Comparison of ENCODE assay signal across 27 cellular contexts in the genomic region with DNA sequence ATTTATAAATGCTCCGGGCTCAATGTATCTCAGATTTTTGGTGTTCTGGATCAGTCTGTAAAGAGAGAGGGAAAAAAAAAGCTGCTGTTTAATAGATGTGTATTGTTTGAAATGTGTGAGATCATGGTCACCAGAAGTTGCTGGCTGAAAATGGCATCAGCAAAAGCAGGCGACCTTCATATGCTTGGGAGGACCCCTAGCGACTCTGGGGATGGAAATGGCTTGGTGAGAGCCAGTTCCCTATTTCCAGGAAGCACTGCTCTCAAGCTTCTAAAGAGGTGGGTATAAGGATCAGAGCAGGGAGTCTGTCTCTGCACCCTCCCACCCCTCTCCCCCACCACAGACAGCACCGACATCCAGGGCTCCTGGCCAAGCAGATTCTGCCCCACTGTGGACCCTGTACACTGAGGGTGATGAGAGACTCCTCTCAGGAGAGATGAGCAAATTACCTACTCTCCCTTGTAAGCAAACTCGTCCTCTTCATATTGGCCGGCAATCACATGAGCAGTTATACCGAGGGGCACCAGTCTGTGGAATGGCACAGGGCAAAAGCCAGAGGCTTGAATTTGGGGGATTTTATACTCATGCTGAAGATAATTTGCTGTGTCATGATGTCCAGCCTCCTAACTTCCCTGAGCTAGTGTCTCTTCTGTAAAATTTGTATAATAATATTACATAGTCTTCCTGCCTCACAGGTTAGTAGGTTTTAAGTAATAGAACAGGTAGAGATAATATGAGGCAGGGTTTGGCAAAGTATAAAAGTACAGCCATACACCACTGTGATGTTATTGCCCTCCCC. TPM values are rescaled to one million over a fixed set of nuclear protein-coding genes. Genes with fewer than 3 reads are reported as not detected.
DNase-seq lines count a peak whose midpoint lies in the region; ATAC-seq, FAIRE-seq and TF ChIP-seq lines count a peak whose summit lies in the region.
"Had no signal": no experiment of that assay in that cellular context is flagged by ENCODE, and none has a peak within 500 bp of the region (broad histone marks: within the 10 kb centered on the region; RNA-seq: fewer than 3 reads in every experiment).

No MANE protein-coding gene starts in this region.

- H3K36me3 Mint-ChIP-seq in Calu3 (ENCODE audit: insufficient read depth, unreplicated experiment), result no peaks in the 10 kb centered on the region
- H3K36me3 Mint-ChIP-seq: activated naive CD4-positive, alpha-beta T cell treated with anti-CD3 and anti-CD28 coated beads, Interleukin-2, amount 50 U/mL, for 72 hours had no signal

- no peaks in the 10 kb centered on the region for H4K20me1 ChIP-seq in HepG2 (ENCODE audit: insufficient read depth, low read length)
- no peaks in the 10 kb centered on the region for H4K20me1 ChIP-seq in K562 (replicated peaks; ENCODE audit: control insufficient read depth, insufficient read depth, low read length)
- H4K20me1 ChIP-seq: BLaER1 treated with 17β-estradiol and CSF1 and Interleukin-3, amounts not matched to agents 10 nM and 100 nM had no signal

- H3K9me3 Mint-ChIP-seq in Calu3 (ENCODE audit: low read depth, unreplicated experiment), result no peaks in the 10 kb centered on the region
- H3K9me3 Mint-ChIP-seq: activated naive CD4-positive, alpha-beta T cell treated with anti-CD3 and anti-CD28 coated beads, Interleukin-2, amount 50 U/mL, for 72 hours; naive thymus-derived CD4-positive, alpha-beta T cell; T-helper 1 cell treated with Interleukin-12 subunit alpha and Interleukin-12 subunit beta and Interleukin-4 antibody, amounts not matched to agents 30 μg/mL and 1 μg/mL, for 36 hours had no signal

- BruUV-seq in HepG2 (replicated peaks; lab: Mats Ljungman, UMichigan), result no TSS peak
- BruUV-seq in K562 (replicated peaks; lab: Mats Ljungman, UMichigan), result no TSS peak
- BruUV-seq in Calu3 (replicated peaks; lab: Mats Ljungman, UMichigan), result no TSS peak

- H3K9me3 ChIP-seq in HepG2 (ENCODE audit: low read length) (no peaks in the 10 kb centered on the region), right lobe of liver (no peaks in the 10 kb centered on the region), K562 (replicated peaks; ENCODE audit: control insufficient read depth, insufficient read depth, low read depth, low read length) (no peaks in the 10 kb centered on the region)
- H3K9me3 ChIP-seq: BLaER1 treated with 17β-estradiol and CSF1 and Interleukin-3, amounts not matched to agents 10 nM and 100 nM; body of pancreas; gastrocnemius medialis had no signal

- H3K36me3 ChIP-seq in HepG2 (replicated peaks in 1 of 2; ENCODE audit: control insufficient read depth in 1 of 2, insufficient read depth in 2 of 2, low read length in 2 of 2) (no peaks in the 10 kb centered on the region), right lobe of liver (no peaks in the 10 kb centered on the region), K562 (ENCODE audit: control insufficient read depth, insufficient read depth, low read length) (no peaks in the 10 kb centered on the region)
- H3K36me3 ChIP-seq: BLaER1 treated with 17β-estradiol and CSF1 and Interleukin-3, amounts not matched to agents 10 nM and 100 nM; gastrocnemius medialis had no signal

- TF ChIP-seq POLR2A in HepG2 (IDR thresholded peaks at IDR 0.05; ENCODE audit: insufficient read depth in 1 of 2, low read depth in 2 of 2, low read length in 2 of 2) (no peak), right lobe of liver (IDR thresholded peaks at IDR 0.05) (no peak), K562 (conservative IDR thresholded peaks at IDR 0.05) (no peak)

- in situ Hi-C loops in HepG2 (cut with HindIII; ENCODE audit: extremely low pct_ligation_motif_present, low pct_unique_long_range_greater_than_20kb) (loop anchor here (10.0 kb wide), 1 partner anchor 121 kb away; no protein-coding TSS in a partner anchor), K562 (cut with MboI) (no loop called here)

- no peak overlapping the region for H2AFZ ChIP-seq in HepG2 (ENCODE audit: low read length)
- H2AFZ ChIP-seq in K562 (ENCODE audit: low read depth, low read length), result peak overlapping the region; percentile 64
- H2AFZ ChIP-seq: parathyroid adenoma had no signal

- 18% methylated on average over 6 of the region's 7 CpGs for WGBS in HepG2 (ENCODE audit: low lambda C conversion rate)
- 26% methylated on average over 6 of the region's 7 CpGs for WGBS in right lobe of liver (ENCODE audit: insufficient coverage, low coverage, low lambda C conversion rate, missing lambda C conversion rate)
- 2% methylated on average over 7 of the region's 7 CpGs for WGBS in K562 (ENCODE audit: insufficient coverage, low coverage, missing lambda C conversion rate)

- no peak overlapping the region for H3K4me3 Mint-ChIP-seq in Calu3 (ENCODE audit: low read depth, unreplicated experiment)
- H3K4me3 Mint-ChIP-seq: naive thymus-derived CD4-positive, alpha-beta T cell; T-helper 1 cell treated with Interleukin-12 subunit alpha and Interleukin-12 subunit beta and Interleukin-4 antibody, amounts not matched to agents 30 μg/mL and 1 μg/mL, for 36 hours had no signal

- no peak for FAIRE-seq in HepG2 (lab: Jason Lieb, UNC)
- peak; percentile 71 for FAIRE-seq in K562 (lab: Jason Lieb, UNC)
- FAIRE-seq: A204.1 had no signal

- peak; percentile 34; the same call in 1 of the 2 replicates for TF ChIP-seq CTCF in HepG2 (CRISPR knock-in tag; IDR thresholded peaks at IDR 0.05)
- TF ChIP-seq CTCF in right lobe of liver (IDR thresholded peaks at IDR 0.05), result no peak
- TF ChIP-seq CTCF in K562 (IDR thresholded peaks at IDR 0.05 in 2 of 3, conservative IDR thresholded peaks at IDR 0.05 in 1 of 3; ENCODE audit: insufficient read depth in 2 of 3, low read depth in 1 of 3, low read length in 3 of 3), result peak; percentile 48 to 83 (median 53)
- no peak for TF ChIP-seq CTCF in Calu3 (IDR thresholded peaks at IDR 0.05; ENCODE audit: unreplicated experiment)

- H3K4me1 ChIP-seq in HepG2 (ENCODE audit: insufficient read depth, low read length) (no peaks in the 10 kb centered on the region), right lobe of liver (no peaks in the 10 kb centered on the region), K562 (replicated peaks in 1 of 2; ENCODE audit: control insufficient read depth in 2 of 2, insufficient read depth in 2 of 2, low read length in 2 of 2) (peaks cover 0 to 3% of the 10 kb centered on the region in 2 experiments; a peak in 1 of 5 replicates)
- H3K4me1 ChIP-seq: BLaER1 treated with 17β-estradiol and CSF1 and Interleukin-3, amounts not matched to agents 10 nM and 100 nM; body of pancreas; gastrocnemius medialis; parathyroid adenoma had no signal

- peaks cover 17% of the 10 kb centered on the region for H3K27me3 Mint-ChIP-seq in Calu3 (ENCODE audit: unreplicated experiment)

- intact Hi-C loops in HepG2 (cut with micrococcal nuclease; ENCODE audit: unreplicated experiment), result loop anchor here (1.0 kb wide), 1 partner anchor 125 kb away; no protein-coding TSS in a partner anchor
- intact Hi-C loops in right lobe of liver (cut with DNase I), result no loop called here
- intact Hi-C loops in K562 (cut with micrococcal nuclease), result loop anchor here (1.0 kb wide), 2 partner anchors 104 to 125 kb away; no protein-coding TSS in a partner anchor
- intact Hi-C loops in Calu3 (cut with micrococcal nuclease; ENCODE audit: unreplicated experiment), result loop anchor here (1.0 kb wide), 1 partner anchor 125 kb away; no protein-coding TSS in a partner anchor

- no peaks in the 10 kb centered on the region for H3K9me1 ChIP-seq in K562 (ENCODE audit: control insufficient read depth, insufficient read depth, low read length)

- H3K27ac ChIP-seq in HepG2 (ENCODE audit: extremely low read length, insufficient read depth, low read length) (no peak overlapping the region), right lobe of liver (no peak overlapping the region), K562 (ENCODE audit: extremely low read depth, low read depth, low read length) (no peak overlapping the region)
- H3K27ac ChIP-seq: BLaER1 treated with 17β-estradiol and CSF1 and Interleukin-3, amounts not matched to agents 10 nM and 100 nM; body of pancreas; gastrocnemius medialis; parathyroid adenoma; skin epidermis had no signal

- TF ChIP-seq RAD21 in HepG2 (CRISPR knock-in tag; IDR thresholded peaks at IDR 0.05) (no peak), K562 (CRISPR knock-in tag; conservative IDR thresholded peaks at IDR 0.05 in 1 of 2, IDR thresholded peaks at IDR 0.05 in 1 of 2) (peak; percentile 66 to 83)

- TF ChIP-seq EP300 in HepG2 (IDR thresholded peaks at IDR 0.05; ENCODE audit: low read depth in 2 of 2, low read length in 2 of 2) (no peak), HepG2 (CRISPR knock-in tag; IDR thresholded peaks at IDR 0.05; ENCODE audit: borderline replicate concordance) (no peak), K562 (IDR thresholded peaks at IDR 0.05; ENCODE audit: low read length) (no peak)

- no peaks in the 10 kb centered on the region for H3K79me2 ChIP-seq in HepG2 (ENCODE audit: insufficient read depth, low read length)
- H3K79me2 ChIP-seq in K562 (ENCODE audit: control insufficient read depth, insufficient read depth, low read length), result no peaks in the 10 kb centered on the region
- H3K79me2 ChIP-seq: parathyroid adenoma had no signal

- ATAC-seq in HepG2 (peak; percentile 62), right lobe of liver (no peak), K562 (peak; percentile 88)
- ATAC-seq: activated naive CD4-positive, alpha-beta T cell treated with anti-CD3 and anti-CD28 coated beads, Interleukin-2, amount 50 U/mL, for 72 hours; body of pancreas; gastrocnemius medialis; naive thymus-derived CD4-positive, alpha-beta T cell had no signal

- POLR2A ChIA-PET in HepG2 (lab: Yijun Ruan, JAX) (no interaction called here), K562 (lab: Yijun Ruan, JAX) (no interaction called here)

- CTCF ChIA-PET in HepG2 (lab: Yijun Ruan, JAX; ENCODE audit: low intra/inter-chr PET ratio, low total read pairs) (no interaction called here), K562 (lab: Yijun Ruan, JAX; ENCODE audit: low intra/inter-chr PET ratio) (interaction anchor here (1.1 to 1.9 kb wide), 2 partner anchors 103 to 126 kb away, joined by 4 read pairs; no protein-coding TSS in a partner anchor), Calu3 (lab: Charles Lee) (no interaction called here)

- no peaks in the 10 kb centered on the region for H3K27me3 ChIP-seq in HepG2 (ENCODE audit: control insufficient read depth in 1 of 2, insufficient read depth in 2 of 2, low read length in 2 of 2)
- no peaks in the 10 kb centered on the region for H3K27me3 ChIP-seq in right lobe of liver
- H3K27me3 ChIP-seq in K562 (ENCODE audit: control insufficient read depth in 2 of 2, insufficient read depth in 2 of 2, low read length in 2 of 2), result no peaks in the 10 kb centered on the region
- H3K27me3 ChIP-seq: BLaER1 treated with 17β-estradiol and CSF1 and Interleukin-3, amounts not matched to agents 10 nM and 100 nM; body of pancreas; gastrocnemius medialis had no signal

- H3K9ac ChIP-seq in HepG2 (ENCODE audit: insufficient read depth, low read depth, low read length) (no peak overlapping the region), K562 (ENCODE audit: insufficient read depth in 1 of 2, low read depth in 2 of 2, low read length in 2 of 2) (no peak overlapping the region)
- H3K9ac ChIP-seq: BLaER1 treated with 17β-estradiol and CSF1 and Interleukin-3, amounts not matched to agents 10 nM and 100 nM; parathyroid adenoma had no signal

- peaks cover 8% of the 10 kb centered on the region for H3K4me1 Mint-ChIP-seq in Calu3 (ENCODE audit: low read depth, unreplicated experiment)
- H3K4me1 Mint-ChIP-seq: naive thymus-derived CD4-positive, alpha-beta T cell had no signal

- H3K27ac Mint-ChIP-seq in Calu3 (ENCODE audit: unreplicated experiment), result no peak overlapping the region
- H3K27ac Mint-ChIP-seq: activated naive CD4-positive, alpha-beta T cell treated with anti-CD3 and anti-CD28 coated beads, Interleukin-2, amount 50 U/mL, for 72 hours; naive thymus-derived CD4-positive, alpha-beta T cell; T-helper 1 cell treated with Interleukin-12 subunit alpha and Interleukin-12 subunit beta and Interleukin-4 antibody, amounts not matched to agents 30 μg/mL and 1 μg/mL, for 36 hours had no signal

- H3K4me2 ChIP-seq in HepG2 (ENCODE audit: low read depth, low read length), result no peak overlapping the region
- H3K4me2 ChIP-seq in K562 (ENCODE audit: insufficient read depth, low read length), result peak overlapping the region; percentile 26; the same call in 1 of the 2 replicates

- H3K4me3 ChIP-seq in HepG2 (replicated peaks in 1 of 3; ENCODE audit: insufficient read depth in 1 of 3, low read depth in 2 of 3, low read length in 3 of 3), result no peak overlapping the region
- H3K4me3 ChIP-seq in right lobe of liver, result no peak overlapping the region
- H3K4me3 ChIP-seq in K562, result no peak overlapping the region
- H3K4me3 ChIP-seq: BLaER1 treated with 17β-estradiol and CSF1 and Interleukin-3, amounts not matched to agents 10 nM and 100 nM; body of pancreas; gastrocnemius medialis; lung; skin epidermis had no signal

- DNase-seq in HepG2 (ENCODE audit: low spot score) (peak; percentile 12), right lobe of liver (no peak), K562 (ENCODE audit: extremely low read depth in 1 of 4, low spot score in 3 of 4) (peak in 2 of 4 experiments; percentile 25 to 38), inferior parietal cortex (ENCODE audit: extremely low spot score) (peak; percentile 57), Calu3 (no peak), DMS 273 treated with DMSO at 0.1 percent for 48 hours (lab: John Stamatoyannopoulos, UW) (no peak), NCI-H510A treated with DMSO at 0.1 percent for 48 hours (lab: John Stamatoyannopoulos, UW) (no peak)
- DNase-seq in effector CD8-positive, alpha-beta T cell (lab: John Stamatoyannopoulos, UW), result no peak
- DNase-seq: activated CD4-positive, CD25-positive, alpha-beta regulatory T cell; activated T-cell treated with anti-CD3 and anti-CD28 coated beads, Interleukin-2, amount 50 U/mL, for 48 hours; body of pancreas; DMS153; gastrocnemius medialis; naive thymus-derived CD4-positive, alpha-beta T cell; NCI-H1694 treated with DMSO at 0.1 percent for 48 hours; NCI-H446 treated with DMSO at 0.1 percent for 48 hours; Right ventricle myocardium superior; stimulated activated CD4-positive, alpha-beta T cell treated with anti-CD3 and anti-CD28 coated beads, Interleukin-4, amount 100 ng/mL, for 24 hours had no signal

RNA-seq across cellular contexts. Expression of a gene that starts 29.6 kb away (rescaled TPM):
- not detected in 2 replicates for total RNA-seq in HepG2 (2016; rRNA removed; fragmentation: Illumina TruSeq; extraction: Trizol)
- not detected in 2 replicates for total RNA-seq in HepG2 (2016; cell fraction: cytosol; rRNA removed; fragmentation: Illumina TruSeq; extraction: Trizol; ENCODE audit: low read depth)
- total RNA-seq in HepG2 (2016; cell fraction: insoluble cytoplasmic fraction; rRNA removed; fragmentation: Illumina TruSeq; extraction: Trizol), result not detected in 2 replicates
- not detected in 2 replicates for total RNA-seq in HepG2 (2016; cell fraction: membrane; rRNA removed; fragmentation: Illumina TruSeq; extraction: Trizol)
- not detected in 2 replicates for total RNA-seq in HepG2 (2016; cell fraction: nucleus; rRNA removed; fragmentation: Illumina TruSeq; extraction: Trizol)
- not detected in 2 replicates for polyA plus RNA-seq in HepG2 (2011; rRNA removed)
- not detected in 2 replicates for polyA plus RNA-seq in HepG2 (2011; cell fraction: cytosol; rRNA removed)
- polyA plus RNA-seq in HepG2 (2011; cell fraction: nucleus; rRNA removed), result not detected in 2 replicates
- polyA plus RNA-seq in HepG2 (2012), result not detected in 2 replicates
- polyA plus RNA-seq in HepG2 (2016; cell fraction: cytosol; fragmentation: Illumina TruSeq; extraction: Trizol; ENCODE audit: low read depth), result not detected in 2 replicates
- not detected in 2 replicates for polyA plus RNA-seq in HepG2 (2016; cell fraction: insoluble cytoplasmic fraction; fragmentation: Illumina TruSeq; extraction: Trizol; ENCODE audit: low read depth)
- polyA plus RNA-seq in HepG2 (2016; cell fraction: membrane; fragmentation: Illumina TruSeq; extraction: Trizol; ENCODE audit: low read depth), result not detected in 2 replicates
- not detected in 2 replicates for polyA plus RNA-seq in HepG2 (2016; cell fraction: nucleus; fragmentation: Illumina TruSeq; extraction: Trizol; ENCODE audit: insufficient read depth, low read depth)
- not detected in 2 replicates for polyA minus RNA-seq in HepG2 (2011; rRNA and poly(A)+ RNA removed; ENCODE audit: low replicate concordance)
- polyA minus RNA-seq in HepG2 (2011; cell fraction: cytosol; rRNA and poly(A)+ RNA removed), result not detected in 2 replicates
- not detected in 2 replicates for polyA minus RNA-seq in HepG2 (2011; cell fraction: nucleus; rRNA and poly(A)+ RNA removed)
- not detected for total RNA-seq in right lobe of liver
- not detected in 2 replicates for total RNA-seq in K562 (2011; cell fraction: chromatin; rRNA removed; ENCODE audit: low replicate concordance)
- not detected in 2 replicates for total RNA-seq in K562 (2011; cell fraction: nucleolus; rRNA removed)
- total RNA-seq in K562 (2011; cell fraction: nucleoplasm; rRNA removed), result not detected in 2 replicates
- not detected in 2 replicates for total RNA-seq in K562 (2014; rRNA removed)
- not detected in 2 replicates for total RNA-seq in K562 (2014; rRNA removed; fragmentation: Illumina TruSeq; extraction: Trizol)
- total RNA-seq in K562 (2015; rRNA removed; fragmentation: Illumina TruSeq; extraction: Trizol), result not detected in 2 replicates
- not detected in 2 replicates for total RNA-seq in K562 (2021)
- not detected in 2 replicates for polyA plus RNA-seq in K562 (2011; rRNA removed)
- not detected in 2 replicates for polyA plus RNA-seq in K562 (2011; cell fraction: cytosol; rRNA removed)
- polyA plus RNA-seq in K562 (2011; cell fraction: nucleus; rRNA removed), result not detected in 2 replicates
- not detected in 2 replicates for polyA plus RNA-seq in K562 (2012)
- not detected in 2 replicates for polyA plus RNA-seq in K562 (2014; fragmentation: Illumina TruSeq; extraction: Trizol)
- polyA plus RNA-seq in K562 (2014; fragmentation: Nextera tagmentation; extraction: Ambion mirVana), result not detected
- polyA plus RNA-seq in K562 (2014; rRNA removed), result not detected in 2 replicates
- polyA minus RNA-seq in K562 (2011; rRNA and poly(A)+ RNA removed), result not detected in 2 replicates
- not detected in 2 replicates for polyA minus RNA-seq in K562 (2011; cell fraction: cytosol; rRNA and poly(A)+ RNA removed)
- polyA minus RNA-seq in K562 (2011; cell fraction: nucleus; rRNA and poly(A)+ RNA removed), result not detected in 2 replicates
- total RNA-seq in Calu3 (2022), result not detected in 2 replicates
- total RNA-seq: activated naive CD4-positive, alpha-beta T cell treated with anti-CD3 and anti-CD28 coated beads, Interleukin-2, amount 50 U/mL, for 72 hours; body of pancreas; epithelial cell of proximal tubule; gastrocnemius medialis; M059J; naive thymus-derived CD4-positive, alpha-beta T cell; Right ventricle myocardium superior had no signal
- polyA plus RNA-seq: naive thymus-derived CD4-positive, alpha-beta T cell had no signal

Comparison
In these comparisons a context has a peak if more than half of its experiments do, and no peak if none do; other contexts are left out.
1. ATAC-seq: peak in HepG2 (single experiment) and K562 (single experiment); none in right lobe of liver (0 of 4).
2. DNase-seq: peak in HepG2 (single experiment) and inferior parietal cortex (single experiment); none in right lobe of liver (0 of 3), Calu3 (single experiment), DMS 273 treated with DMSO at 0.1 percent for 48 hours (single experiment), NCI-H510A treated with DMSO at 0.1 percent for 48 hours (single experiment) and effector CD8-positive, alpha-beta T cell (single experiment).
3. CTCF ChIP-seq: peak in HepG2 (single experiment) and K562 (3 of 3); none in right lobe of liver (0 of 4) and Calu3 (single experiment).
4. intact Hi-C loops: an anchor here in HepG2 (1.0 kb wide), K562 (1.0 kb wide) and Calu3 (1.0 kb wide); none called in right lobe of liver.